Comparison of ENCODE assay signal across 1 cellular context in the genomic region with DNA sequence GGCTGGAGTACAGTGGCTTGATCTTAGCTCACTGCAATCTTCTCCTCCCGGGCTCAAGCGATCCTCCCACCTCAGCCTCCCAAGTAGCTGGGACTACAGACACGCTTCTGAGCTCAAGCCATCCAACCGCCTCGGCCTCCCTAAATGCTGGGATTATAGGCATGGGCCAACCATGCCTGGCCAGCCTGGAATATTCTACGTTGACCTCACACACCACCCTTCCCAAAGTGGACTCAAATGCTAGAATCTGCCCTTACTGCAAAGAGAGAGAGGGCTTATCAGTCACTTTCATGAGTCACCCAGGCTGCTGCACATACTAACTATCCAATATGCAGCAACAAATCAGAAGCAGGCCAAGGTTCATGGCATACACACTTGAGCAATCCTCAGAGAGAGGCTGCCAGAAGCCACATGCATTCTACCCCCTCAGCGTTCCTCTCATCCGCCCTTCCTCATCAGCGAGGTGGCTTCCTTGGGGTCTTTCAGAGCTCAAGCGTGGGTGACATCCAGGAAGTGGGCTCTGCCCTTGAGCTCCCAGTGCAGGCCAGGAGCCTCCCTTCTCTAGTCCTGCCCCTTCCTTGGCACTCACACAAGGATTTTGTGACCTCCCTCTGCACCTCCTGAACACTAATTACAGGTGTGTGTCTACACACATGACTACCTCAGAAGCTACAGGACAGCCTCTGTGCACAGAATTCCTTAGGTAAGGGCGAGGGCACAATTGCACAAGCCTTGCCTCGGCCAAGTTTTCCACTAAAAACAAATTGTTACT.
TF ChIP-seq lines count a peak whose summit lies in the region.

No MANE protein-coding gene starts in this region.

TF ChIP-seq in HepG2, 621 proteins besides CTCF, POLR2A, EP300 and RAD21 (continued from another document and continues in another):
- no peak for TF ChIP-seq TGIF2 (CRISPR knock-in tag; IDR thresholded peaks at IDR 0.05)
- TF ChIP-seq CHCHD3 (CRISPR knock-in tag; IDR thresholded peaks at IDR 0.05): no peak
- no peak for TF ChIP-seq ZNF451 (CRISPR knock-in tag; IDR thresholded peaks at IDR 0.05)
- TF ChIP-seq, protein P1, sequence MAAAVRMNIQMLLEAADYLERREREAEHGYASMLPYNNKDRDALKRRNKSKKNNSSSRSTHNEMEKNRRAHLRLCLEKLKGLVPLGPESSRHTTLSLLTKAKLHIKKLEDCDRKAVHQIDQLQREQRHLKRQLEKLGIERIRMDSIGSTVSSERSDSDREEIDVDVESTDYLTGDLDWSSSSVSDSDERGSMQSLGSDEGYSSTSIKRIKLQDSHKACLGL (CRISPR knock-in tag; IDR thresholded peaks at IDR 0.05): no peak
- no peak for TF ChIP-seq PHF8 (CRISPR knock-in tag; IDR thresholded peaks at IDR 0.05)
- TF ChIP-seq ZNF530 (CRISPR knock-in tag; IDR thresholded peaks at IDR 0.05; ENCODE audit: low read depth): no peak
- TF ChIP-seq, protein P2, sequence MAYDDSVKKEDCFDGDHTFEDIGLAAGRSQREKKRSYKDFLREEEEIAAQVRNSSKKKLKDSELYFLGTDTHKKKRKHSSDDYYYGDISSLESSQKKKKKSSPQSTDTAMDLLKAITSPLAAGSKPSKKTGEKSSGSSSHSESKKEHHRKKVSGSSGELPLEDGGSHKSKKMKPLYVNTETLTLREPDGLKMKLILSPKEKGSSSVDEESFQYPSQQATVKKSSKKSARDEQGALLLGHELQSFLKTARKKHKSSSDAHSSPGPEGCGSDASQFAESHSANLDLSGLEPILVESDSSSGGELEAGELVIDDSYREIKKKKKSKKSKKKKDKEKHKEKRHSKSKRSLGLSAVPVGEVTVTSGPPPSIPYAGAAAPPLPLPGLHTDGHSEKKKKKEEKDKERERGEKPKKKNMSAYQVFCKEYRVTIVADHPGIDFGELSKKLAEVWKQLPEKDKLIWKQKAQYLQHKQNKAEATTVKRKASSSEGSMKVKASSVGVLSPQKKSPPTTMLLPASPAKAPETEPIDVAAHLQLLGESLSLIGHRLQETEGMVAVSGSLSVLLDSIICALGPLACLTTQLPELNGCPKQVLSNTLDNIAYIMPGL (CRISPR knock-in tag; IDR thresholded peaks at IDR 0.05; ENCODE audit: borderline replicate concordance in 1 of 2, low read depth in 1 of 2): peak in 1 of 2 experiments; percentile 64; a peak in 1 of 4 replicates
- TF ChIP-seq, protein P3, sequence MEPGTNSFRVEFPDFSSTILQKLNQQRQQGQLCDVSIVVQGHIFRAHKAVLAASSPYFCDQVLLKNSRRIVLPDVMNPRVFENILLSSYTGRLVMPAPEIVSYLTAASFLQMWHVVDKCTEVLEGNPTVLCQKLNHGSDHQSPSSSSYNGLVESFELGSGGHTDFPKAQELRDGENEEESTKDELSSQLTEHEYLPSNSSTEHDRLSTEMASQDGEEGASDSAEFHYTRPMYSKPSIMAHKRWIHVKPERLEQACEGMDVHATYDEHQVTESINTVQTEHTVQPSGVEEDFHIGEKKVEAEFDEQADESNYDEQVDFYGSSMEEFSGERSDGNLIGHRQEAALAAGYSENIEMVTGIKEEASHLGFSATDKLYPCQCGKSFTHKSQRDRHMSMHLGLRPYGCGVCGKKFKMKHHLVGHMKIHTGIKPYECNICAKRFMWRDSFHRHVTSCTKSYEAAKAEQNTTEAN (CRISPR knock-in tag; conservative IDR thresholded peaks at IDR 0.05): peak; percentile 73; the same call in 1 of the 2 replicates
- TF ChIP-seq, protein P4, sequence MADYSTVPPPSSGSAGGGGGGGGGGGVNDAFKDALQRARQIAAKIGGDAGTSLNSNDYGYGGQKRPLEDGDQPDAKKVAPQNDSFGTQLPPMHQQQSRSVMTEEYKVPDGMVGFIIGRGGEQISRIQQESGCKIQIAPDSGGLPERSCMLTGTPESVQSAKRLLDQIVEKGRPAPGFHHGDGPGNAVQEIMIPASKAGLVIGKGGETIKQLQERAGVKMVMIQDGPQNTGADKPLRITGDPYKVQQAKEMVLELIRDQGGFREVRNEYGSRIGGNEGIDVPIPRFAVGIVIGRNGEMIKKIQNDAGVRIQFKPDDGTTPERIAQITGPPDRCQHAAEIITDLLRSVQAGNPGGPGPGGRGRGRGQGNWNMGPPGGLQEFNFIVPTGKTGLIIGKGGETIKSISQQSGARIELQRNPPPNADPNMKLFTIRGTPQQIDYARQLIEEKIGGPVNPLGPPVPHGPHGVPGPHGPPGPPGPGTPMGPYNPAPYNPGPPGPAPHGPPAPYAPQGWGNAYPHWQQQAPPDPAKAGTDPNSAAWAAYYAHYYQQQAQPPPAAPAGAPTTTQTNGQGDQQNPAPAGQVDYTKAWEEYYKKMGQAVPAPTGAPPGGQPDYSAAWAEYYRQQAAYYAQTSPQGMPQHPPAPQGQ (CRISPR knock-in tag; IDR thresholded peaks at IDR 0.05; ENCODE audit: borderline replicate concordance): no peak
- 0 out of 2 replicates have a peak, but pooled peaks have one; percentile 29 for TF ChIP-seq ZNF136 (CRISPR knock-in tag; IDR thresholded peaks at IDR 0.05; ENCODE audit: low read depth)
- peak; percentile 79 for TF ChIP-seq HDAC1 (CRISPR knock-in tag; IDR thresholded peaks at IDR 0.05)
- peak; percentile 86 for TF ChIP-seq XRCC5 (optimal IDR thresholded peaks at IDR 0.05; ENCODE audit: low read length)
- TF ChIP-seq, protein P5, sequence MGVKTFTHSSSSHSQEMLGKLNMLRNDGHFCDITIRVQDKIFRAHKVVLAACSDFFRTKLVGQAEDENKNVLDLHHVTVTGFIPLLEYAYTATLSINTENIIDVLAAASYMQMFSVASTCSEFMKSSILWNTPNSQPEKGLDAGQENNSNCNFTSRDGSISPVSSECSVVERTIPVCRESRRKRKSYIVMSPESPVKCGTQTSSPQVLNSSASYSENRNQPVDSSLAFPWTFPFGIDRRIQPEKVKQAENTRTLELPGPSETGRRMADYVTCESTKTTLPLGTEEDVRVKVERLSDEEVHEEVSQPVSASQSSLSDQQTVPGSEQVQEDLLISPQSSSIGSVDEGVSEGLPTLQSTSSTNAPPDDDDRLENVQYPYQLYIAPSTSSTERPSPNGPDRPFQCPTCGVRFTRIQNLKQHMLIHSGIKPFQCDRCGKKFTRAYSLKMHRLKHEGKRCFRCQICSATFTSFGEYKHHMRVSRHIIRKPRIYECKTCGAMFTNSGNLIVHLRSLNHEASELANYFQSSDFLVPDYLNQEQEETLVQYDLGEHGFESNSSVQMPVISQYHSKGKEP (CRISPR knock-in tag; IDR thresholded peaks at IDR 0.05): no peak
- TF ChIP-seq, protein P6, sequence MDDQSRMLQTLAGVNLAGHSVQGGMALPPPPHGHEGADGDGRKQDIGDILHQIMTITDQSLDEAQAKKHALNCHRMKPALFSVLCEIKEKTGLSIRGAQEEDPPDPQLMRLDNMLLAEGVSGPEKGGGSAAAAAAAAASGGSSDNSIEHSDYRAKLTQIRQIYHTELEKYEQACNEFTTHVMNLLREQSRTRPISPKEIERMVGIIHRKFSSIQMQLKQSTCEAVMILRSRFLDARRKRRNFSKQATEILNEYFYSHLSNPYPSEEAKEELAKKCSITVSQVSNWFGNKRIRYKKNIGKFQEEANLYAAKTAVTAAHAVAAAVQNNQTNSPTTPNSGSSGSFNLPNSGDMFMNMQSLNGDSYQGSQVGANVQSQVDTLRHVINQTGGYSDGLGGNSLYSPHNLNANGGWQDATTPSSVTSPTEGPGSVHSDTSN (CRISPR knock-in tag; IDR thresholded peaks at IDR 0.05; ENCODE audit: borderline replicate concordance): no peak
- no peak for TF ChIP-seq HNRNPK (IDR thresholded peaks at IDR 0.05; ENCODE audit: low read depth, low read length, poor library complexity, severe bottlenecking)
- TF ChIP-seq ZNF652 (CRISPR knock-in tag; IDR thresholded peaks at IDR 0.05; ENCODE audit: borderline replicate concordance, low read depth): no peak
- TF ChIP-seq ZNF253 (CRISPR knock-in tag; IDR thresholded peaks at IDR 0.05; ENCODE audit: borderline replicate concordance): 0 out of 2 replicates have a peak, but pooled peaks have one; percentile 59
- TF ChIP-seq IRX3 (CRISPR knock-in tag; IDR thresholded peaks at IDR 0.05; ENCODE audit: borderline replicate concordance, low read depth): no peak
- no peak for TF ChIP-seq ZSCAN31 (CRISPR knock-in tag; IDR thresholded peaks at IDR 0.05; ENCODE audit: low read depth)
- TF ChIP-seq ZNF30 (CRISPR knock-in tag; IDR thresholded peaks at IDR 0.05): no peak
- no peak for TF ChIP-seq IKZF1 (IDR thresholded peaks at IDR 0.05)
- TF ChIP-seq ATF7 (IDR thresholded peaks at IDR 0.05): 0 out of 2 replicates have a peak, but pooled peaks have one; percentile 22
- TF ChIP-seq ATF7 (CRISPR knock-in tag; IDR thresholded peaks at IDR 0.05): 0 out of 2 replicates have a peak, but pooled peaks have one; percentile 56
- TF ChIP-seq NCOA1 (CRISPR knock-in tag; IDR thresholded peaks at IDR 0.05): no peak
- TF ChIP-seq, protein P7, sequence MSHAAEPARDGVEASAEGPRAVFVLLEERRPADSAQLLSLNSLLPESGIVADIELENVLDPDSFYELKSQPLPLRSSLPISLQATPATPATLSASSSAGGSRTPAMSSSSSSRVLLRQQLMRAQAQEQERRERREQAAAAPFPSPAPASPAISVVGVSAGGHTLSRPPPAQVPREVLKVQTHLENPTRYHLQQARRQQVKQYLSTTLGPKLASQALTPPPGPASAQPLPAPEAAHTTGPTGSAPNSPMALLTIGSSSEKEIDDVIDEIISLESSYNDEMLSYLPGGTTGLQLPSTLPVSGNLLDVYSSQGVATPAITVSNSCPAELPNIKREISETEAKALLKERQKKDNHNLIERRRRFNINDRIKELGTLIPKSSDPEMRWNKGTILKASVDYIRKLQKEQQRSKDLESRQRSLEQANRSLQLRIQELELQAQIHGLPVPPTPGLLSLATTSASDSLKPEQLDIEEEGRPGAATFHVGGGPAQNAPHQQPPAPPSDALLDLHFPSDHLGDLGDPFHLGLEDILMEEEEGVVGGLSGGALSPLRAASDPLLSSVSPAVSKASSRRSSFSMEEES (CRISPR knock-in tag; IDR thresholded peaks at IDR 0.05): 0 out of 2 replicates have a peak, but pooled peaks have one; percentile 49
- TF ChIP-seq, protein P8, sequence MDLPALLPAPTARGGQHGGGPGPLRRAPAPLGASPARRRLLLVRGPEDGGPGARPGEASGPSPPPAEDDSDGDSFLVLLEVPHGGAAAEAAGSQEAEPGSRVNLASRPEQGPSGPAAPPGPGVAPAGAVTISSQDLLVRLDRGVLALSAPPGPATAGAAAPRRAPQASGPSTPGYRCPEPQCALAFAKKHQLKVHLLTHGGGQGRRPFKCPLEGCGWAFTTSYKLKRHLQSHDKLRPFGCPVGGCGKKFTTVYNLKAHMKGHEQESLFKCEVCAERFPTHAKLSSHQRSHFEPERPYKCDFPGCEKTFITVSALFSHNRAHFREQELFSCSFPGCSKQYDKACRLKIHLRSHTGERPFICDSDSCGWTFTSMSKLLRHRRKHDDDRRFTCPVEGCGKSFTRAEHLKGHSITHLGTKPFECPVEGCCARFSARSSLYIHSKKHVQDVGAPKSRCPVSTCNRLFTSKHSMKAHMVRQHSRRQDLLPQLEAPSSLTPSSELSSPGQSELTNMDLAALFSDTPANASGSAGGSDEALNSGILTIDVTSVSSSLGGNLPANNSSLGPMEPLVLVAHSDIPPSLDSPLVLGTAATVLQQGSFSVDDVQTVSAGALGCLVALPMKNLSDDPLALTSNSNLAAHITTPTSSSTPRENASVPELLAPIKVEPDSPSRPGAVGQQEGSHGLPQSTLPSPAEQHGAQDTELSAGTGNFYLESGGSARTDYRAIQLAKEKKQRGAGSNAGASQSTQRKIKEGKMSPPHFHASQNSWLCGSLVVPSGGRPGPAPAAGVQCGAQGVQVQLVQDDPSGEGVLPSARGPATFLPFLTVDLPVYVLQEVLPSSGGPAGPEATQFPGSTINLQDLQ (CRISPR knock-in tag; IDR thresholded peaks at IDR 0.05): no peak
- TF ChIP-seq MTA3 (CRISPR knock-in tag; IDR thresholded peaks at IDR 0.05): no peak
- TF ChIP-seq, protein P9, sequence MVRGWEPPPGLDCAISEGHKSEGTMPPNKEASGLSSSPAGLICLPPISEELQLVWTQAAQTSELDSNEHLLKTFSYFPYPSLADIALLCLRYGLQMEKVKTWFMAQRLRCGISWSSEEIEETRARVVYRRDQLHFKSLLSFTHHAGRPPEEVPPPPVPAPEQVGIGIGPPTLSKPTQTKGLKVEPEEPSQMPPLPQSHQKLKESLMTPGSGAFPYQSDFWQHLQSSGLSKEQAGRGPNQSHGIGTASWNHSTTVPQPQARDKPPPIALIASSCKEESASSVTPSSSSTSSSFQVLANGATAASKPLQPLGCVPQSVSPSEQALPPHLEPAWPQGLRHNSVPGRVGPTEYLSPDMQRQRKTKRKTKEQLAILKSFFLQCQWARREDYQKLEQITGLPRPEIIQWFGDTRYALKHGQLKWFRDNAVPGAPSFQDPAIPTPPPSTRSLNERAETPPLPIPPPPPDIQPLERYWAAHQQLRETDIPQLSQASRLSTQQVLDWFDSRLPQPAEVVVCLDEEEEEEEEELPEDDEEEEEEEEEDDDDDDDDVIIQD (CRISPR knock-in tag; IDR thresholded peaks at IDR 0.05; ENCODE audit: low read depth): peak; percentile 76
- TF ChIP-seq, protein P10, sequence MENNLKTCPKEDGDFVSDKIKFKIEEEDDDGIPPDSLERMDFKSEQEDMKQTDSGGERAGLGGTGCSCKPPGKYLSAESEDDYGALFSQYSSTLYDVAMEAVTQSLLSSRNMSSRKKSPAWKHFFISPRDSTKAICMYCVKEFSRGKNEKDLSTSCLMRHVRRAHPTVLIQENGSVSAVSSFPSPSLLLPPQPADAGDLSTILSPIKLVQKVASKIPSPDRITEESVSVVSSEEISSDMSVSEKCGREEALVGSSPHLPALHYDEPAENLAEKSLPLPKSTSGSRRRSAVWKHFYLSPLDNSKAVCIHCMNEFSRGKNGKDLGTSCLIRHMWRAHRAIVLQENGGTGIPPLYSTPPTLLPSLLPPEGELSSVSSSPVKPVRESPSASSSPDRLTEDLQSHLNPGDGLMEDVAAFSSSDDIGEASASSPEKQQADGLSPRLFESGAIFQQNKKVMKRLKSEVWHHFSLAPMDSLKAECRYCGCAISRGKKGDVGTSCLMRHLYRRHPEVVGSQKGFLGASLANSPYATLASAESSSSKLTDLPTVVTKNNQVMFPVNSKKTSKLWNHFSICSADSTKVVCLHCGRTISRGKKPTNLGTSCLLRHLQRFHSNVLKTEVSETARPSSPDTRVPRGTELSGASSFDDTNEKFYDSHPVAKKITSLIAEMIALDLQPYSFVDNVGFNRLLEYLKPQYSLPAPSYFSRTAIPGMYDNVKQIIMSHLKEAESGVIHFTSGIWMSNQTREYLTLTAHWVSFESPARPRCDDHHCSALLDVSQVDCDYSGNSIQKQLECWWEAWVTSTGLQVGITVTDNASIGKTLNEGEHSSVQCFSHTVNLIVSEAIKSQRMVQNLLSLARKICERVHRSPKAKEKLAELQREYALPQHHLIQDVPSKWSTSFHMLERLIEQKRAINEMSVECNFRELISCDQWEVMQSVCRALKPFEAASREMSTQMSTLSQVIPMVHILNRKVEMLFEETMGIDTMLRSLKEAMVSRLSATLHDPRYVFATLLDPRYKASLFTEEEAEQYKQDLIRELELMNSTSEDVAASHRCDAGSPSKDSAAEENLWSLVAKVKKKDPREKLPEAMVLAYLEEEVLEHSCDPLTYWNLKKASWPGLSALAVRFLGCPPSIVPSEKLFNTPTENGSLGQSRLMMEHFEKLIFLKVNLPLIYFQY (CRISPR knock-in tag; IDR thresholded peaks at IDR 0.05; ENCODE audit: borderline replicate concordance): no peak
